ENCODE assay signal across 8 cellular contexts in genomic region chr6:45911691-45912090, GRCh38.
"Had no signal": no experiment of that assay in that cellular context is flagged by ENCODE, and none has a peak within 500 bp of the region (broad histone marks: within the 10 kb centered on the region; RNA-seq: fewer than 3 reads in every experiment).

No MANE protein-coding gene starts in this region.

- H3K4me3 ChIP-seq: GM23248, HAP-1 had no signal

- H2AFZ ChIP-seq: GM23248 had no signal

- FAIRE-seq: HepG2 had no signal

- H3K9me3 ChIP-seq: HAP-1 had no signal

- ATAC-seq: HCT116, HepG2 had no signal

- H3K36me3 ChIP-seq: HAP-1 had no signal

- H3K27ac ChIP-seq: GM23248, HL-60 had no signal

- H3K9ac ChIP-seq: GM23248 had no signal

- DNase-seq: GM23248, GOT3, H7, HFFc6 had no signal
